Comparison of ENCODE assay signal across 17 cellular contexts in genomic region chr15:77021088-77021481, GRCh38. TPM values are rescaled to one million over a fixed set of nuclear protein-coding genes. Genes with fewer than 3 reads are reported as not detected.
A peak's percentile ranks its signal among the peaks of the same experiment; 100 is the strongest.
DNase-seq lines count a peak whose midpoint lies in the region; ATAC-seq and TF ChIP-seq lines count a peak whose summit lies in the region.
"Had no signal": no experiment of that assay in that cellular context is flagged by ENCODE, and none has a peak within 500 bp of the region (broad histone marks: within the 10 kb centered on the region; RNA-seq: fewer than 3 reads in every experiment).

No MANE protein-coding gene starts in this region.

- TF ChIP-seq EP300 in tibial nerve (IDR thresholded peaks at IDR 0.05), result no peak

- 80 to 86% methylated on average over 8 to 9 of the region's 9 CpGs for WGBS in tibial nerve, 2 donors

- POLR2A ChIA-PET in CD8-positive, alpha-beta memory T cell (lab: Charles Lee), result interaction anchor here (5.6 kb wide), 1 partner anchor 26 kb away, joined by 38 read pairs; the partner anchor contains the start of gene PSTPIP1

- DNase-seq in NCI-H1417 (lab: John Stamatoyannopoulos, UW), result peak in 2 of 3 experiments; percentile 38 to 54
- no peak for DNase-seq in NCI-H1417 treated with DMSO at 0.1 percent for 48 hours (lab: John Stamatoyannopoulos, UW)
- DNase-seq in CD8-positive, alpha-beta memory T cell, result peak in 1 of 5 donors; percentile 43
- DNase-seq in immature natural killer cell, result no peak
- no peak for DNase-seq in SKM-1 treated with dmso at 0.1 percent for 144 hours (lab: John Stamatoyannopoulos, UW; ENCODE audit: unreplicated experiment)
- no peak for DNase-seq in tibial nerve (ENCODE audit: low spot score in 2 of 2)
- DNase-seq: NCI-H2107, NCI-H69, thyroid gland had no signal

- TF ChIP-seq CTCF in tibial nerve (IDR thresholded peaks at IDR 0.05), result no peak

- CTCF ChIA-PET in CD8-positive, alpha-beta memory T cell (lab: Charles Lee), result interaction anchor here (2.9 to 6.6 kb wide), 3 partner anchors 10 to 47 kb away, joined by 14 to 78 read pairs (median 63); partner anchors contain the start of gene PSTPIP1

- peak overlapping the region in 6 of 7 donors; percentile 70 to 87 (median 76) for H3K4me3 Mint-ChIP-seq in CD8-positive, alpha-beta memory T cell
- peak overlapping the region; percentile 82 for H3K4me3 Mint-ChIP-seq in activated T-helper 17 cell treated with anti-CD3 and anti-CD28 coated beads, Interleukin-2, amount 50 U/mL, for 72 hours
- H3K4me3 Mint-ChIP-seq in immature natural killer cell, result peak overlapping the region; percentile 74 to 88 (median 79)
- H3K4me3 Mint-ChIP-seq: dendritic cell treated with granulocyte-macrophage colony-stimulating factor and Interleukin-4, amounts not matched to agents 40 ng/mL and 50 ng/mL, for 4 days; mesothelial cell of epicardium; WTC11 had no signal

- ATAC-seq in activated T-helper 17 cell treated with anti-CD3 and anti-CD28 coated beads, Interleukin-2, amount 50 U/mL, for 72 hours (replicated peaks), result no peak
- ATAC-seq in HG03520 (IDR thresholded peaks at IDR 0.05; ENCODE audit: unreplicated experiment), result no peak
- ATAC-seq: WTC11 had no signal

- H3K27ac ChIP-seq in CD8-positive, alpha-beta memory T cell (ENCODE audit: low read depth, low read length), result no peak overlapping the region
- no peak overlapping the region for H3K27ac ChIP-seq in tibial nerve
- H3K27ac ChIP-seq: 22Rv1, C4-2B, thyroid gland had no signal

- H3K27me3 ChIP-seq in CD8-positive, alpha-beta memory T cell (ENCODE audit: insufficient read depth, low read length, poor library complexity, severe bottlenecking), result no peaks in the 10 kb centered on the region
- H3K27me3 ChIP-seq in tibial nerve, result no peaks in the 10 kb centered on the region
- H3K27me3 ChIP-seq: thyroid gland had no signal

- peaks cover 10% of the 10 kb centered on the region for H3K36me3 ChIP-seq in CD8-positive, alpha-beta memory T cell (ENCODE audit: insufficient read depth, low read length)
- no peaks in the 10 kb centered on the region for H3K36me3 ChIP-seq in tibial nerve
- H3K36me3 ChIP-seq: thyroid gland had no signal

- peaks cover 7 to 71% (median 12%) of the 10 kb centered on the region in 3 donors for H3K36me3 Mint-ChIP-seq in CD8-positive, alpha-beta memory T cell
- peaks cover 71% of the 10 kb centered on the region for H3K36me3 Mint-ChIP-seq in activated T-helper 17 cell treated with anti-CD3 and anti-CD28 coated beads, Interleukin-2, amount 50 U/mL, for 72 hours (ENCODE audit: low read depth)
- peaks cover 0 to 16% (median 6%) of the 10 kb centered on the region in 3 donors for H3K36me3 Mint-ChIP-seq in immature natural killer cell
- H3K36me3 Mint-ChIP-seq: mesothelial cell of epicardium, WTC11 had no signal

- peaks cover 82% of the 10 kb centered on the region for H3K4me1 ChIP-seq in CD8-positive, alpha-beta memory T cell (ENCODE audit: insufficient read depth, low read length)
- H3K4me1 ChIP-seq in tibial nerve, result peaks cover 0 to 9% (median 1%) of the 10 kb centered on the region in 4 donors
- H3K4me1 ChIP-seq: thyroid gland had no signal

- H3K4me1 Mint-ChIP-seq in CD8-positive, alpha-beta memory T cell, result peaks cover 79 to 94% (median 82%) of the 10 kb centered on the region in 3 donors
- peaks cover 38% of the 10 kb centered on the region for H3K4me1 Mint-ChIP-seq in activated T-helper 17 cell treated with anti-CD3 and anti-CD28 coated beads, Interleukin-2, amount 50 U/mL, for 72 hours
- peaks cover 89% of the 10 kb centered on the region in 2 donors for H3K4me1 Mint-ChIP-seq in immature natural killer cell
- H3K4me1 Mint-ChIP-seq: WTC11 had no signal

- H3K9me3 Mint-ChIP-seq in CD8-positive, alpha-beta memory T cell, result no peaks in the 10 kb centered on the region
- no peaks in the 10 kb centered on the region for H3K9me3 Mint-ChIP-seq in activated T-helper 17 cell treated with anti-CD3 and anti-CD28 coated beads, Interleukin-2, amount 50 U/mL, for 72 hours
- no peaks in the 10 kb centered on the region for H3K9me3 Mint-ChIP-seq in immature natural killer cell
- H3K9me3 Mint-ChIP-seq: dendritic cell treated with granulocyte-macrophage colony-stimulating factor and Interleukin-4, amounts not matched to agents 40 ng/mL and 50 ng/mL, for 4 days; mesothelial cell of epicardium; WTC11 had no signal

- no peak overlapping the region for H3K4me3 ChIP-seq in CD8-positive, alpha-beta memory T cell (ENCODE audit: low read length)
- no peak overlapping the region for H3K4me3 ChIP-seq in tibial nerve
- H3K4me3 ChIP-seq: thyroid gland had no signal

- no peaks in the 10 kb centered on the region for H3K9me3 ChIP-seq in CD8-positive, alpha-beta memory T cell (ENCODE audit: low read length)
- H3K9me3 ChIP-seq in tibial nerve, result no peaks in the 10 kb centered on the region
- H3K9me3 ChIP-seq: thyroid gland had no signal

- H3K27ac Mint-ChIP-seq in CD8-positive, alpha-beta memory T cell, result peak overlapping the region; percentile 92 to 100 (median 98)
- H3K27ac Mint-ChIP-seq in activated T-helper 17 cell treated with anti-CD3 and anti-CD28 coated beads, Interleukin-2, amount 50 U/mL, for 72 hours, result peak overlapping the region; percentile 90
- peak overlapping the region; percentile 93 to 100 (median 98) for H3K27ac Mint-ChIP-seq in immature natural killer cell
- H3K27ac Mint-ChIP-seq: mesothelial cell of epicardium, WTC11 had no signal

- no peak for TF ChIP-seq POLR2A in tibial nerve (IDR thresholded peaks at IDR 0.05)

- H3K27me3 Mint-ChIP-seq in CD8-positive, alpha-beta memory T cell, result peaks cover 0 to 2% of the 10 kb centered on the region in 2 donors
- H3K27me3 Mint-ChIP-seq in activated T-helper 17 cell treated with anti-CD3 and anti-CD28 coated beads, Interleukin-2, amount 50 U/mL, for 72 hours, result no peaks in the 10 kb centered on the region
- peaks cover 0 to 11% (median 7%) of the 10 kb centered on the region in 3 donors for H3K27me3 Mint-ChIP-seq in immature natural killer cell (ENCODE audit: low read depth in 3 of 3)
- H3K27me3 Mint-ChIP-seq: dendritic cell treated with granulocyte-macrophage colony-stimulating factor and Interleukin-4, amounts not matched to agents 40 ng/mL and 50 ng/mL, for 4 days had no signal

RNA-seq across cellular contexts. Expression of gene PSTPIP1, which starts 26.2 kb away (rescaled TPM):
- total RNA-seq in CD8-positive, alpha-beta memory T cell, result 100 to 1,000 TPM; 123 to 127 TPM
- polyA plus RNA-seq in CD8-positive, alpha-beta memory T cell, result 83.1 TPM
- total RNA-seq in activated T-helper 17 cell treated with anti-CD3 and anti-CD28 coated beads, Interleukin-2, amount 50 U/mL, for 72 hours, result 100 to 1,000 TPM; 125 to 137 TPM
- 100 to 1,000 TPM in 1 of 3 donors, 10 to 100 TPM in 2; 84.4 to 127 (median 99.3) TPM for polyA plus RNA-seq in immature natural killer cell
- 10 to 100 TPM; 13.6 to 54.6 (median 19.3) TPM for total RNA-seq in tibial nerve
- total RNA-seq: HT1080, mesothelial cell of epicardium had no signal

RNA-seq across cellular contexts. Expression of gene TSPAN3, which starts 49.8 kb away (rescaled TPM):
- total RNA-seq in CD8-positive, alpha-beta memory T cell, result 10 to 100 TPM; 59.3 to 60.5 TPM
- polyA plus RNA-seq in CD8-positive, alpha-beta memory T cell, result 45.2 TPM
- 10 to 100 TPM in 1 of 2 donors, 1 to 10 TPM in 1; 9.6 to 27.6 TPM for total RNA-seq in activated T-helper 17 cell treated with anti-CD3 and anti-CD28 coated beads, Interleukin-2, amount 50 U/mL, for 72 hours
- 100 to 1,000 TPM in 2 of 3 donors, 10 to 100 TPM in 1; 96.3 to 145 (median 105) TPM for polyA plus RNA-seq in immature natural killer cell
- 100 to 1,000 TPM; 155 to 229 (median 203) TPM for total RNA-seq in tibial nerve

Comparison
In these comparisons a context has a peak if more than half of its experiments do, and no peak if none do; other contexts are left out.
1. DNase-seq: peak in NCI-H1417 (2 of 3); none in NCI-H1417 treated with DMSO at 0.1 percent for 48 hours (single experiment), immature natural killer cell (0 of 3), SKM-1 treated with dmso at 0.1 percent for 144 hours (single experiment) and tibial nerve (0 of 2).
2. Peak in every context shown above with its lines, with median percentiles within 50 percentile points of each other: H3K27ac Mint-ChIP-seq and H3K4me3 Mint-ChIP-seq.